Comparison of ENCODE assay signal across 16 cellular contexts in genomic region chr6:7770111-7770510, GRCh38. TPM values are rescaled to one million over a fixed set of nuclear protein-coding genes. Genes with fewer than 3 reads are reported as not detected.
DNase-seq lines count a peak whose midpoint lies in the region; ATAC-seq and TF ChIP-seq lines count a peak whose summit lies in the region.
"Had no signal": no experiment of that assay in that cellular context is flagged by ENCODE, and none has a peak within 500 bp of the region (broad histone marks: within the 10 kb centered on the region; RNA-seq: fewer than 3 reads in every experiment).

No MANE protein-coding gene starts in this region.

- no peaks in the 10 kb centered on the region for H3K4me1 Mint-ChIP-seq in natural killer cell treated with Interleukin-12 subunit alpha and Interleukin-12 subunit beta and Interleukin-15 and Interleukin-18, amount 100 ng/mL, for 72 hours (ENCODE audit: low read depth in 2 of 2)
- H3K4me1 Mint-ChIP-seq: CD8-positive, alpha-beta memory T cell had no signal

- no peaks in the 10 kb centered on the region for H3K36me3 ChIP-seq in PC-3 (ENCODE audit: low read depth, low read length)

- POLR2A ChIA-PET in PC-3 (lab: Charles Lee; ENCODE audit: unreplicated experiment), result interaction anchor here (0.6 kb wide), 1 partner anchor 1095 kb away, joined by 3 read pairs; no protein-coding TSS in a partner anchor

- CTCF ChIA-PET in PC-3 (lab: Charles Lee), result no interaction called here

- ATAC-seq in PC-3 (no peak; the same call in 1 of the 2 replicates), GM18502 (IDR thresholded peaks at IDR 0.05; ENCODE audit: poor library complexity, unreplicated experiment) (no peak)
- ATAC-seq in natural killer cell treated with Interleukin-12 subunit alpha and Interleukin-12 subunit beta and Interleukin-15 and Interleukin-18, amount 100 ng/mL, for 72 hours, result no peak
- ATAC-seq: HepG2 had no signal

- no peak overlapping the region for H3K27ac Mint-ChIP-seq in natural killer cell treated with Interleukin-12 subunit alpha and Interleukin-12 subunit beta and Interleukin-15 and Interleukin-18, amount 100 ng/mL, for 72 hours
- H3K27ac Mint-ChIP-seq: CD8-positive, alpha-beta memory T cell had no signal

- intact Hi-C loops in PC-3 (cut with micrococcal nuclease), result no loop called here
- intact Hi-C loops in cardiac septum (cut with DNase I), result no loop called here

- no TSS peak for BruUV-seq in PC-3 (replicated peaks; lab: Mats Ljungman, UMichigan)

- H3F3A ChIP-seq in PC-3 (ENCODE audit: low read length, unreplicated experiment), result no peaks in the 10 kb centered on the region

- no peaks in the 10 kb centered on the region for H3K9me2 ChIP-seq in PC-3 (replicated peaks; ENCODE audit: low read length)

- DNase-seq in EH (ENCODE audit: low read depth) (peak; percentile 25), PC-3 (no peak), astrocyte of the hippocampus (ENCODE audit: low read depth, low spot score) (peak; percentile 76), iris pigment epithelial cell (ENCODE audit: low read depth) (peak; percentile 64), NCI-H1436 (lab: John Stamatoyannopoulos, UW) (no peak), cardiac septum (ENCODE audit: low spot score) (no peak)
- no peak for DNase-seq in natural killer cell treated with Interleukin-12 subunit alpha and Interleukin-12 subunit beta and Interleukin-15 and Interleukin-18, amount 100 ng/mL, for 72 hours (ENCODE audit: low spot score)
- DNase-seq: CD8-positive, alpha-beta memory T cell; DMS 273 treated with DMSO at 0.1 percent for 48 hours; MM.1S; NCI-H1092 treated with DMSO at 0.1 percent for 48 hours; NCI-H1694; SHP77 treated with DMSO at 0.1 percent for 48 hours had no signal

- no peak for TF ChIP-seq CTCF in PC-3 (conservative IDR thresholded peaks at IDR 0.05; ENCODE audit: low read depth, low read length)

- H3K27me3 ChIP-seq in PC-3 (ENCODE audit: low read length), result no peaks in the 10 kb centered on the region

- H3K27me3 Mint-ChIP-seq in natural killer cell treated with Interleukin-12 subunit alpha and Interleukin-12 subunit beta and Interleukin-15 and Interleukin-18, amount 100 ng/mL, for 72 hours, result peaks cover 20 to 30% of the 10 kb centered on the region in 2 donors

- H3K36me3 Mint-ChIP-seq in natural killer cell treated with Interleukin-12 subunit alpha and Interleukin-12 subunit beta and Interleukin-15 and Interleukin-18, amount 100 ng/mL, for 72 hours, result no peaks in the 10 kb centered on the region
- H3K36me3 Mint-ChIP-seq: CD8-positive, alpha-beta memory T cell had no signal

- no peaks in the 10 kb centered on the region for H3K9me3 ChIP-seq in PC-3 (ENCODE audit: low read length)

- no peak overlapping the region for H3K9ac ChIP-seq in PC-3 (ENCODE audit: low read length)

- no peak overlapping the region for H3K4me3 Mint-ChIP-seq in natural killer cell treated with Interleukin-12 subunit alpha and Interleukin-12 subunit beta and Interleukin-15 and Interleukin-18, amount 100 ng/mL, for 72 hours
- H3K4me3 Mint-ChIP-seq: CD8-positive, alpha-beta memory T cell had no signal

- H4K20me1 ChIP-seq in PC-3 (ENCODE audit: low read length), result no peaks in the 10 kb centered on the region

- no peak overlapping the region for H2AFZ ChIP-seq in PC-3 (ENCODE audit: low read length)

- H3K4me1 ChIP-seq in PC-3 (ENCODE audit: insufficient read depth, low read length), result peaks cover 25% of the 10 kb centered on the region

- H3K4me3 ChIP-seq in PC-3 (ENCODE audit: low read length), result no peak overlapping the region

- no peaks in the 10 kb centered on the region for H3K9me3 Mint-ChIP-seq in natural killer cell treated with Interleukin-12 subunit alpha and Interleukin-12 subunit beta and Interleukin-15 and Interleukin-18, amount 100 ng/mL, for 72 hours
- H3K9me3 Mint-ChIP-seq: CD8-positive, alpha-beta memory T cell had no signal

- H3K79me2 ChIP-seq in PC-3 (ENCODE audit: low read length), result no peaks in the 10 kb centered on the region

- H3K27ac ChIP-seq in PC-3 (ENCODE audit: low read length), result 0 out of 2 replicates have a peak overlapping the region, but pooled peaks have one; percentile 3

- H3K4me2 ChIP-seq in PC-3 (ENCODE audit: low read length), result peak overlapping the region; percentile 7

RNA-seq across cellular contexts. Expression of gene BMP6, which starts 44.2 kb away (rescaled TPM):
- 0.15 and 1.3 TPM in 2 replicates for total RNA-seq in PC-3 (2014; rRNA removed)
- total RNA-seq in natural killer cell treated with Interleukin-12 subunit alpha and Interleukin-12 subunit beta and Interleukin-15 and Interleukin-18, amount 100 ng/mL, for 72 hours, result not detected
- 2.9 TPM for total RNA-seq in cardiac septum
- total RNA-seq: CD8-positive, alpha-beta memory T cell; RPMI7951 had no signal

Comparison
In these comparisons a context has a peak if more than half of its experiments do, and no peak if none do; other contexts are left out.
1. DNase-seq: peak in EH (single experiment), astrocyte of the hippocampus (single experiment) and iris pigment epithelial cell (single experiment); none in PC-3 (single experiment), NCI-H1436 (single experiment), natural killer cell treated with Interleukin-12 subunit alpha and Interleukin-12 subunit beta and Interleukin-15 and Interleukin-18, amount 100 ng/mL, for 72 hours (single experiment) and cardiac septum (single experiment).